12 cellular contexts compared by ENCODE assay signal in genomic region chr6:13872681-13873080, GRCh38. TPM values are rescaled to one million over a fixed set of nuclear protein-coding genes. Genes with fewer than 3 reads are reported as not detected.
A peak's percentile ranks its signal among the peaks of the same experiment; 100 is the strongest.
DNase-seq lines count a peak whose midpoint lies in the region; ATAC-seq and TF ChIP-seq lines count a peak whose summit lies in the region.
"Had no signal": no experiment of that assay in that cellular context is flagged by ENCODE, and none has a peak within 500 bp of the region (broad histone marks: within the 10 kb centered on the region; RNA-seq: fewer than 3 reads in every experiment).

No MANE protein-coding gene starts in this region.

- H3K27ac Mint-ChIP-seq in T-helper 2 cell treated with Interferon-gamma antibody and Interleukin-4, amounts not matched to agents 5 μg/mL and 100 μg/mL, for 36 hours: no peak overlapping the region
- H3K27ac Mint-ChIP-seq in activated naive CD8-positive, alpha-beta T cell treated with anti-CD3 and anti-CD28 coated beads, Interleukin-2, amount 50 U/mL, for 24 hours: no peak overlapping the region
- H3K27ac Mint-ChIP-seq in neural progenitor cell: no peak overlapping the region
- no peak overlapping the region for H3K27ac Mint-ChIP-seq in activated CD8-positive, alpha-beta memory T cell treated with anti-CD3 and anti-CD28 coated beads, Interleukin-2, amount 10 ng/mL, durations not matched to agents 7 days and 5 days
- H3K27ac Mint-ChIP-seq: activated T-cell treated with anti-CD3 and anti-CD28 coated beads, Interleukin-2, amount 50 U/mL, for 24 hours had no signal

- H3K4me2 ChIP-seq in KMS-11 (no peak overlapping the region), neural progenitor cell (no peak overlapping the region)

- H2AFZ ChIP-seq in KMS-11 (ENCODE audit: low read depth) (peak overlapping the region; percentile 99; the same call in 1 of the 2 replicates), neural progenitor cell (replicated peaks) (no peak overlapping the region)

- H3K27ac ChIP-seq in KMS-11: no peak overlapping the region
- H3K27ac ChIP-seq in neural progenitor cell: no peak overlapping the region

- H3K4me1 Mint-ChIP-seq in T-helper 2 cell treated with Interferon-gamma antibody and Interleukin-4, amounts not matched to agents 5 μg/mL and 100 μg/mL, for 36 hours (ENCODE audit: low read depth): peaks cover 4% of the 10 kb centered on the region
- H3K4me1 Mint-ChIP-seq in activated naive CD8-positive, alpha-beta T cell treated with anti-CD3 and anti-CD28 coated beads, Interleukin-2, amount 50 U/mL, for 24 hours: peaks cover 15% of the 10 kb centered on the region
- peaks cover 10% of the 10 kb centered on the region for H3K4me1 Mint-ChIP-seq in neural progenitor cell
- H3K4me1 Mint-ChIP-seq in activated CD8-positive, alpha-beta memory T cell treated with anti-CD3 and anti-CD28 coated beads, Interleukin-2, amount 10 ng/mL, durations not matched to agents 7 days and 5 days: peaks cover 8% of the 10 kb centered on the region

- H3K4me3 ChIP-seq in KMS-11 (IDR thresholded peaks at IDR 0.05; ENCODE audit: insufficient read depth, low read depth, low read length): no peak overlapping the region
- H3K4me3 ChIP-seq in neural progenitor cell: no peak overlapping the region

- H3K9me3 Mint-ChIP-seq in T-helper 2 cell treated with Interferon-gamma antibody and Interleukin-4, amounts not matched to agents 5 μg/mL and 100 μg/mL, for 36 hours: no peaks in the 10 kb centered on the region
- no peaks in the 10 kb centered on the region for H3K9me3 Mint-ChIP-seq in activated naive CD8-positive, alpha-beta T cell treated with anti-CD3 and anti-CD28 coated beads, Interleukin-2, amount 50 U/mL, for 24 hours
- H3K9me3 Mint-ChIP-seq in neural progenitor cell: peaks cover 9% of the 10 kb centered on the region
- H3K9me3 Mint-ChIP-seq in activated CD8-positive, alpha-beta memory T cell treated with anti-CD3 and anti-CD28 coated beads, Interleukin-2, amount 10 ng/mL, durations not matched to agents 7 days and 5 days (ENCODE audit: low read depth): no peaks in the 10 kb centered on the region
- H3K9me3 Mint-ChIP-seq: activated T-cell treated with anti-CD3 and anti-CD28 coated beads, Interleukin-2, amount 50 U/mL, for 24 hours had no signal

- no peaks in the 10 kb centered on the region for H3K36me3 Mint-ChIP-seq in T-helper 2 cell treated with Interferon-gamma antibody and Interleukin-4, amounts not matched to agents 5 μg/mL and 100 μg/mL, for 36 hours (ENCODE audit: low read depth)
- H3K36me3 Mint-ChIP-seq in activated naive CD8-positive, alpha-beta T cell treated with anti-CD3 and anti-CD28 coated beads, Interleukin-2, amount 50 U/mL, for 24 hours (ENCODE audit: low read depth): no peaks in the 10 kb centered on the region
- H3K36me3 Mint-ChIP-seq in neural progenitor cell: no peaks in the 10 kb centered on the region
- no peaks in the 10 kb centered on the region for H3K36me3 Mint-ChIP-seq in activated CD8-positive, alpha-beta memory T cell treated with anti-CD3 and anti-CD28 coated beads, Interleukin-2, amount 10 ng/mL, durations not matched to agents 7 days and 5 days

- H3K9me3 ChIP-seq in neural progenitor cell (ENCODE audit: low read depth): no peaks in the 10 kb centered on the region
- H3K9me3 ChIP-seq: prostate gland had no signal

- no peak overlapping the region for H3K9ac ChIP-seq in KMS-11
- no peak overlapping the region for H3K9ac ChIP-seq in neural progenitor cell

- H3K79me2 ChIP-seq in KMS-11 (ENCODE audit: insufficient read depth, low read depth) (no peaks in the 10 kb centered on the region), neural progenitor cell (ENCODE audit: low read depth) (no peaks in the 10 kb centered on the region)

- CTCF ChIA-PET in activated CD8-positive, alpha-beta memory T cell treated with anti-CD3 and anti-CD28 coated beads, Interleukin-2, amount 10 ng/mL, durations not matched to agents 7 days and 5 days (lab: Charles Lee): interaction anchor here (1.3 to 2.6 kb wide), 2 partner anchors 194 to 196 kb away, joined by 3 to 32 read pairs; no protein-coding TSS in a partner anchor

- no peak for TF ChIP-seq CTCF in KMS-11 (conservative IDR thresholded peaks at IDR 0.05; ENCODE audit: low read depth, low read length)
- no peak for TF ChIP-seq CTCF in neural progenitor cell (IDR thresholded peaks at IDR 0.05)

- H3F3A ChIP-seq in neural progenitor cell (ENCODE audit: low read depth): peaks cover 8% of the 10 kb centered on the region

- ATAC-seq in activated naive CD8-positive, alpha-beta T cell treated with anti-CD3 and anti-CD28 coated beads, Interleukin-2, amount 50 U/mL, for 24 hours: no peak
- no peak for ATAC-seq in activated CD8-positive, alpha-beta memory T cell treated with anti-CD3 and anti-CD28 coated beads, Interleukin-2, amount 10 ng/mL, durations not matched to agents 7 days and 5 days
- ATAC-seq in HG03108 (IDR thresholded peaks at IDR 0.05; ENCODE audit: unreplicated experiment): no peak

- DNase-seq in T-helper 2 cell treated with Interferon-gamma antibody and Interleukin-4, amounts not matched to agents 5 μg/mL and 100 μg/mL, for 36 hours (ENCODE audit: low spot score): no peak
- no peak for DNase-seq in T-helper 2 cell
- no peak for DNase-seq in activated naive CD8-positive, alpha-beta T cell treated with anti-CD3 and anti-CD28 coated beads, Interleukin-2, amount 50 U/mL, for 24 hours
- no peak for DNase-seq in neural progenitor cell (ENCODE audit: low spot score)
- DNase-seq in activated CD8-positive, alpha-beta memory T cell treated with anti-CD3 and anti-CD28 coated beads, Interleukin-2, amount 10 ng/mL, durations not matched to agents 7 days and 5 days: no peak
- no peak for DNase-seq in NCI-H510A treated with DMSO at 0.1 percent for 48 hours (lab: John Stamatoyannopoulos, UW)
- DNase-seq: activated T-cell treated with anti-CD3 and anti-CD28 coated beads, Interleukin-2, amount 50 U/mL, for 24 hours; stimulated activated CD4-positive, alpha-beta T cell treated with anti-CD3 and anti-CD28 coated beads, Interleukin-4, amount 100 ng/mL, for 24 hours; T-helper 9 cell had no signal

- H3K36me3 ChIP-seq in KMS-11 (ENCODE audit: insufficient read depth): no peaks in the 10 kb centered on the region
- H3K36me3 ChIP-seq in neural progenitor cell: no peaks in the 10 kb centered on the region
- H3K36me3 ChIP-seq: prostate gland had no signal

- peaks cover 10% of the 10 kb centered on the region for H3K27me3 Mint-ChIP-seq in T-helper 2 cell treated with Interferon-gamma antibody and Interleukin-4, amounts not matched to agents 5 μg/mL and 100 μg/mL, for 36 hours (ENCODE audit: low read depth)
- peaks cover 16% of the 10 kb centered on the region for H3K27me3 Mint-ChIP-seq in activated naive CD8-positive, alpha-beta T cell treated with anti-CD3 and anti-CD28 coated beads, Interleukin-2, amount 50 U/mL, for 24 hours
- H3K27me3 Mint-ChIP-seq in neural progenitor cell (ENCODE audit: insufficient read depth, low read depth): peaks cover 12% of the 10 kb centered on the region
- H3K27me3 Mint-ChIP-seq in activated CD8-positive, alpha-beta memory T cell treated with anti-CD3 and anti-CD28 coated beads, Interleukin-2, amount 10 ng/mL, durations not matched to agents 7 days and 5 days: peaks cover 23% of the 10 kb centered on the region

- H3K27me3 ChIP-seq in KMS-11 (ENCODE audit: insufficient read depth, low read depth) (no peaks in the 10 kb centered on the region), neural progenitor cell (peaks cover 25% of the 10 kb centered on the region)

- H3K4me1 ChIP-seq in KMS-11 (ENCODE audit: low read depth, poor library complexity, severe bottlenecking) (peaks cover 11% of the 10 kb centered on the region), neural progenitor cell (peaks cover 7% of the 10 kb centered on the region)
- H3K4me1 ChIP-seq: prostate gland had no signal

- H3K4me3 Mint-ChIP-seq in T-helper 2 cell treated with Interferon-gamma antibody and Interleukin-4, amounts not matched to agents 5 μg/mL and 100 μg/mL, for 36 hours: peak overlapping the region; percentile 57
- peak overlapping the region; percentile 37 for H3K4me3 Mint-ChIP-seq in activated naive CD8-positive, alpha-beta T cell treated with anti-CD3 and anti-CD28 coated beads, Interleukin-2, amount 50 U/mL, for 24 hours
- H3K4me3 Mint-ChIP-seq in neural progenitor cell: peak overlapping the region; percentile 61
- H3K4me3 Mint-ChIP-seq in activated CD8-positive, alpha-beta memory T cell treated with anti-CD3 and anti-CD28 coated beads, Interleukin-2, amount 10 ng/mL, durations not matched to agents 7 days and 5 days: no peak overlapping the region

- H4K20me1 ChIP-seq in KMS-11 (ENCODE audit: insufficient read depth): no peaks in the 10 kb centered on the region
- no peaks in the 10 kb centered on the region for H4K20me1 ChIP-seq in neural progenitor cell (ENCODE audit: low read depth)

RNA-seq across cellular contexts. Expression of gene RNF182, which starts 52.1 kb away (rescaled TPM):
- total RNA-seq in neural progenitor cell (ENCODE audit: low replicate concordance): 10.3 and 15.3 TPM in 2 replicates
- not detected for total RNA-seq in activated CD8-positive, alpha-beta memory T cell treated with anti-CD3 and anti-CD28 coated beads, Interleukin-2, amount 10 ng/mL, durations not matched to agents 7 days and 5 days

RNA-seq across cellular contexts. Expression of gene MCUR1, which starts 58.3 kb away (rescaled TPM):
- 15.9 and 16.2 TPM in 2 replicates for total RNA-seq in neural progenitor cell (ENCODE audit: low replicate concordance)
- total RNA-seq in activated CD8-positive, alpha-beta memory T cell treated with anti-CD3 and anti-CD28 coated beads, Interleukin-2, amount 10 ng/mL, durations not matched to agents 7 days and 5 days: 10 to 100 TPM; 27.7 to 31.1 TPM

Comparison
In these comparisons a context has a peak if more than half of its experiments do, and no peak if none do; other contexts are left out.
1. RNA of gene RNF182, which starts 52.1 kb away (total RNA-seq): 10.3 to 15.3 TPM in neural progenitor cell; not detected in activated CD8-positive, alpha-beta memory T cell treated with anti-CD3 and anti-CD28 coated beads, Interleukin-2, amount 10 ng/mL, durations not matched to agents 7 days and 5 days; every median in the first group is over 10 times any median in the second.